ENCODE assay signal across 8 cellular contexts in genomic region chr9:97412628-97413382, GRCh38. TPM values are rescaled to one million over a fixed set of nuclear protein-coding genes. Genes with fewer than 3 reads are reported as not detected.
DNase-seq lines count a peak whose midpoint lies in the region; ATAC-seq and TF ChIP-seq lines count a peak whose summit lies in the region.

No MANE protein-coding gene starts in this region.

- peak overlapping the region; percentile 47 for H3K27ac ChIP-seq in layer of hippocampus (ENCODE audit: low read depth, low read length)
- peak overlapping the region; percentile 73 for H3K27ac ChIP-seq in substantia nigra (ENCODE audit: low read depth, low read length, poor library complexity, severe bottlenecking)

- in situ Hi-C loops in G401 (cut with HindIII; ENCODE audit: low sequenced_read_pairs) = no loop called here

- H3K27me3 ChIP-seq in layer of hippocampus (ENCODE audit: control insufficient read depth, insufficient read depth, low read length) = no peaks in the 10 kb centered on the region

- ATAC-seq in GM21717 (IDR thresholded peaks at IDR 0.05; ENCODE audit: unreplicated experiment) = peak; percentile 15

- peak overlapping the region; percentile 71 to 74 for H3K4me3 ChIP-seq in cardiac fibroblast (replicated peaks in 1 of 2; ENCODE audit: low read depth in 2 of 2, low read length in 2 of 2)

- TF ChIP-seq CTCF in cardiac fibroblast (IDR thresholded peaks at IDR 0.05; ENCODE audit: low read depth, low read length) = no peak

- DNase-seq in G401 (ENCODE audit: low spot score) (peak; percentile 38), NCI-H69 (lab: John Stamatoyannopoulos, UW) (peak; percentile 68), cardiac fibroblast (ENCODE audit: low read depth in 2 of 2) (peak; percentile 12 to 16), substantia nigra (lab: John Stamatoyannopoulos, UW) (peak in 6 of 49 donors; percentile 7 to 33 (median 20)), LoVo (ENCODE audit: low spot score) (no peak)
- no peak for DNase-seq in stimulated activated CD4-positive, alpha-beta T cell treated with anti-CD3 and anti-CD28 coated beads, Interleukin-12 subunit alpha, Interleukin-12 subunit beta, amount 100 ng/mL, for 4 hours

RNA-seq across cellular contexts. Expression of gene TDRD7, which starts 0.9 kb away (rescaled TPM):
- 0.20 and 0.43 TPM in 2 replicates for total RNA-seq in G401 (2014; rRNA removed; shearing (Covaris generic))

Comparison
In these comparisons a context has a peak if more than half of its experiments do, and no peak if none do; other contexts are left out.
1. DNase-seq: peak in G401 (single experiment), NCI-H69 (single experiment) and cardiac fibroblast (2 of 2); none in LoVo (single experiment) and stimulated activated CD4-positive, alpha-beta T cell treated with anti-CD3 and anti-CD28 coated beads, Interleukin-12 subunit alpha, Interleukin-12 subunit beta, amount 100 ng/mL, for 4 hours (single experiment).